Comparison of ENCODE assay signal across 20 cellular contexts in genomic region chr12:19456176-19456575, GRCh38.
"Had no signal": no experiment of that assay in that cellular context is flagged by ENCODE, and none has a peak within 500 bp of the region (broad histone marks: within the 10 kb centered on the region; RNA-seq: fewer than 3 reads in every experiment).

No MANE protein-coding gene starts in this region.

- H3K27me3 ChIP-seq: colonic mucosa, foreskin keratinocyte, left lung, neutrophil, right lobe of liver, tibial artery, upper lobe of left lung, uterus had no signal

- H3K9me3 Mint-ChIP-seq: naive B cell; stimulated activated memory B cell treated with anti-CD40 and anti-IgM and Interleukin-4, amounts not matched to agents 10 μg/mL and 1 μg/mL and 100 μg/mL, for 72 hours; stimulated activated naive CD8-positive, alpha-beta T cell treated with anti-CD3 and anti-CD28 coated beads, Interleukin-15, Interleukin-2, amounts not matched to agents 100 ng/mL and 50 ng/mL, for 24 hours had no signal

- DNase-seq: colonic mucosa; dermis blood vessel endothelial cell; foreskin keratinocyte; hippocampal formation; left lung; mesenchymal stem cell; midbrain; naive B cell; nephron progenitor cell; posterior cingulate gyrus; right lobe of liver; stimulated activated CD4-positive, alpha-beta T cell treated with anti-CD3 and anti-CD28 coated beads, Interleukin-1b, Interleukin-23, amount 100 ng/mL, for 48 hours; stimulated activated CD4-positive, alpha-beta T cell treated with anti-CD3 and anti-CD28 coated beads, Interleukin-4, amount 100 ng/mL, for 24 hours; upper lobe of left lung; uterus had no signal

- H3K4me3 Mint-ChIP-seq: nephron progenitor cell; stimulated activated memory B cell treated with anti-CD40 and anti-IgM and Interleukin-4, amounts not matched to agents 10 μg/mL and 1 μg/mL and 100 μg/mL, for 72 hours; stimulated activated naive CD8-positive, alpha-beta T cell treated with anti-CD3 and anti-CD28 coated beads, Interleukin-15, Interleukin-2, amounts not matched to agents 100 ng/mL and 50 ng/mL, for 24 hours had no signal

- H3K27ac Mint-ChIP-seq: nephron progenitor cell; stimulated activated naive CD8-positive, alpha-beta T cell treated with anti-CD3 and anti-CD28 coated beads, Interleukin-15, Interleukin-2, amounts not matched to agents 100 ng/mL and 50 ng/mL, for 24 hours had no signal

- H3K27ac ChIP-seq: colonic mucosa, foreskin keratinocyte, left lung, neutrophil, right lobe of liver, tibial artery, upper lobe of left lung, uterus had no signal

- H3K9me3 ChIP-seq: colonic mucosa, left lung, neutrophil, right lobe of liver, tibial artery, upper lobe of left lung, uterus had no signal

- ATAC-seq: foreskin keratinocyte; left lung; right lobe of liver; stimulated activated memory B cell treated with anti-CD40 and anti-IgM and Interleukin-4, amounts not matched to agents 10 μg/mL and 1 μg/mL and 100 μg/mL, for 72 hours had no signal

- H3K36me3 ChIP-seq: colonic mucosa, left lung, neutrophil, right lobe of liver, tibial artery, upper lobe of left lung, uterus had no signal

- H3K4me1 ChIP-seq: colonic mucosa, foreskin keratinocyte, right lobe of liver, uterus had no signal

- H3K27me3 Mint-ChIP-seq: naive B cell; stimulated activated memory B cell treated with anti-CD40 and anti-IgM and Interleukin-4, amounts not matched to agents 10 μg/mL and 1 μg/mL and 100 μg/mL, for 72 hours; stimulated activated naive CD8-positive, alpha-beta T cell treated with anti-CD3 and anti-CD28 coated beads, Interleukin-15, Interleukin-2, amounts not matched to agents 100 ng/mL and 50 ng/mL, for 24 hours had no signal

- H3K4me3 ChIP-seq: colonic mucosa, left lung, lung, right lobe of liver, tibial artery, upper lobe of left lung, uterus had no signal
